Comparison of ENCODE assay signal across 12 cellular contexts in the genomic region with DNA sequence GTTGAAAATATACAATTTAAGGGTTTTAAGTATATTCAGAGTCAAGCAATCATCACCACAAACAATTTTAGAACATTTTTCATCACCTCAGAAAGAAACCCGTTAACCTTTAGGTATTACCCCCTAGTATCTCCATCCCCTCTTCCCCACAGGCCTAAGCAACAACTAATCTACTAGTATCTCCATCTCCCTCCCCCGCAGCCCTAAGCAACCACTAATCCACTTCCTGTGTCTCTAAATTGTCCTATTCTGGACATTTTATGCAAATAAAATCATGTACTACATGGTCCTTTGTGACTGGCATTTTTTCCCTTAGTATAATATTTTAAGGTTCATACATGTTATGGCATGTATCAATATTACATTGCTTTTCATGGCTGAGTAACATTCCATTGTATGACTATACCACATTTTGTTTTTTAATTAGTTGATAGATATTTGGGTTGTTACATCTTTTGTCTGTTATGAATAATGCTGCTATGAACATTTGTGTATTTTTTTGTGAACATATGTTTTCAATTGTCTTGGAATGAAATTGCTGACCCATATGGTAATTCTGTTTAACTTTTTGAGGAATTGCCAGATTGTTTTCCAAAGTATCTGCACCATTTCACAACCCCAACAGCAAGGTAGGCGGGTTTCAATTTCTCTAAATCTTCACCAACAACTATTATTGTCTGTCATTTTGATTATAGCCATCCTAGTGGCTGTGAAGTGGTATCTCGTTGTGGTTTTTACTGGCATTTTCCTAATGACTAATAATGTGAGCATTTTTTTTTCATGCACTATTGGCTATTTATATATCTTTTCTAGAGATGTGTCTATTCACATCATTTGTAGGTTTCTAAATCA.
DNase-seq lines count a peak whose midpoint lies in the region; ATAC-seq and TF ChIP-seq lines count a peak whose summit lies in the region.
"Had no signal": no experiment of that assay in that cellular context is flagged by ENCODE, and none has a peak within 500 bp of the region (broad histone marks: within the 10 kb centered on the region; RNA-seq: fewer than 3 reads in every experiment).

No MANE protein-coding gene starts in this region.

- H3K79me2 ChIP-seq in fibroblast of lung (ENCODE audit: control insufficient read depth, insufficient read depth, low read length), result no peaks in the 10 kb centered on the region

- H3K27ac Mint-ChIP-seq in CD4-positive, alpha-beta memory T cell, result peak overlapping the region in 1 of 7 donors; percentile 9
- H3K27ac Mint-ChIP-seq: activated T-helper 2 cell treated with anti-CD3 and anti-CD28 coated beads, Interferon-gamma antibody, Interleukin-2, Interleukin-4, amounts not matched to agents 10 μg/mL and 5 μg/mL and 100 μg/mL, durations not matched to agents 14 hours and 24 hours and 36 hours had no signal

- H3K9me3 Mint-ChIP-seq in CD4-positive, alpha-beta memory T cell, result peaks cover 0 to 2% (median 0%) of the 10 kb centered on the region in 8 donors

- H3K9me3 ChIP-seq in fibroblast of lung (ENCODE audit: control insufficient read depth, insufficient read depth, low read depth, low read length), result no peaks in the 10 kb centered on the region
- no peaks in the 10 kb centered on the region for H3K9me3 ChIP-seq in CD4-positive, alpha-beta memory T cell (ENCODE audit: control insufficient read depth in 1 of 2, low read length in 2 of 2)
- H3K9me3 ChIP-seq: prostate gland had no signal

- H3K36me3 ChIP-seq in fibroblast of lung (ENCODE audit: control insufficient read depth, insufficient read depth, low read length), result no peaks in the 10 kb centered on the region
- H3K36me3 ChIP-seq in CD4-positive, alpha-beta memory T cell (ENCODE audit: insufficient read depth, low read length), result no peaks in the 10 kb centered on the region
- H3K36me3 ChIP-seq: prostate gland had no signal

- H3K27me3 Mint-ChIP-seq in CD4-positive, alpha-beta memory T cell, result no peaks in the 10 kb centered on the region

- ATAC-seq in GM19372 (IDR thresholded peaks at IDR 0.05; ENCODE audit: low read depth, unreplicated experiment), result peak; percentile 48
- ATAC-seq in HG03045 (IDR thresholded peaks at IDR 0.05; ENCODE audit: unreplicated experiment), result no peak
- ATAC-seq: left colon had no signal

- H3K4me3 ChIP-seq in fibroblast of lung (replicated peaks in 1 of 4; ENCODE audit: control extremely low read depth in 1 of 4, insufficient read depth in 1 of 4, low read depth in 3 of 4, low read length in 4 of 4), result no peak overlapping the region
- H3K4me3 ChIP-seq in CD4-positive, alpha-beta memory T cell (ENCODE audit: low read length in 2 of 2), result no peak overlapping the region
- H3K4me3 ChIP-seq: prostate gland had no signal

- no peaks in the 10 kb centered on the region for H3K36me3 Mint-ChIP-seq in CD4-positive, alpha-beta memory T cell

- POLR2A ChIA-PET in CD4-positive, alpha-beta memory T cell (lab: Charles Lee; ENCODE audit: partially characterized antibody), result no interaction called here

- H3K4me1 ChIP-seq in fibroblast of lung (ENCODE audit: control insufficient read depth, extremely low read depth, insufficient read depth, low read length), result no peaks in the 10 kb centered on the region
- H3K4me1 ChIP-seq in CD4-positive, alpha-beta memory T cell (ENCODE audit: insufficient read depth, low read length), result peaks cover 23% of the 10 kb centered on the region
- H3K4me1 ChIP-seq: prostate gland had no signal

- no peaks in the 10 kb centered on the region for H4K20me1 ChIP-seq in fibroblast of lung (ENCODE audit: control insufficient read depth, extremely low read depth, insufficient read depth, low read length)

- H3K27ac ChIP-seq in fibroblast of lung (ENCODE audit: insufficient read depth, low read length), result no peak overlapping the region
- no peak overlapping the region for H3K27ac ChIP-seq in CD4-positive, alpha-beta memory T cell (ENCODE audit: low read depth, low read length)
- H3K27ac ChIP-seq: prostate gland had no signal

- H3K4me2 ChIP-seq in fibroblast of lung (ENCODE audit: extremely low read depth, insufficient read depth, low read length), result no peak overlapping the region

- no peak for TF ChIP-seq CTCF in fibroblast of lung (conservative IDR thresholded peaks at IDR 0.05 in 1 of 2, IDR thresholded peaks at IDR 0.05 in 1 of 2; ENCODE audit: low read depth in 1 of 2, low read length in 2 of 2)

- H3K9ac ChIP-seq in fibroblast of lung (ENCODE audit: insufficient read depth, low read length), result no peak overlapping the region

- H3K4me3 Mint-ChIP-seq in CD4-positive, alpha-beta memory T cell, result peak overlapping the region in 2 of 8 donors; percentile 1 to 5

- no peaks in the 10 kb centered on the region for H3K27me3 ChIP-seq in fibroblast of lung (ENCODE audit: control insufficient read depth, insufficient read depth, low read length)
- H3K27me3 ChIP-seq in CD4-positive, alpha-beta memory T cell (ENCODE audit: insufficient read depth, low read length), result no peaks in the 10 kb centered on the region

- H3K4me1 Mint-ChIP-seq in CD4-positive, alpha-beta memory T cell, result peaks cover 25 to 41% (median 31%) of the 10 kb centered on the region in 4 donors

- intact Hi-C loops in CD4-positive, alpha-beta memory T cell (cut with micrococcal nuclease), result no loop called here

- CTCF ChIA-PET in CD4-positive, alpha-beta memory T cell (lab: Charles Lee; ENCODE audit: partially characterized antibody), result no interaction called here

- no peak overlapping the region for H2AFZ ChIP-seq in fibroblast of lung (ENCODE audit: low read length)

- DNase-seq in EH (ENCODE audit: low read depth) (peak; percentile 89), HS-5 (ENCODE audit: low read depth) (peak; percentile 70), fibroblast of lung (ENCODE audit: low read depth in 2 of 2) (peak; percentile 69 to 79), cerebellar nuclear complex (lab: John Stamatoyannopoulos, UW) (no peak), iPS-NIHi7 (ENCODE audit: extremely low spot score) (no peak)
- DNase-seq in CD4-positive, alpha-beta memory T cell, result no peak
- DNase-seq: left colon, NCI-H446 treated with DMSO at 0.1 percent for 48 hours had no signal

Comparison
In these comparisons a context has a peak if more than half of its experiments do, and no peak if none do; other contexts are left out.
1. DNase-seq: peak in EH (single experiment), HS-5 (single experiment) and fibroblast of lung (2 of 2); none in cerebellar nuclear complex (0 of 2), CD4-positive, alpha-beta memory T cell (0 of 5) and iPS-NIHi7 (single experiment).